9 cellular contexts compared by ENCODE assay signal in genomic region chr12:52874573-52875435, GRCh38. TPM values are rescaled to one million over a fixed set of nuclear protein-coding genes. Genes with fewer than 3 reads are reported as not detected.
DNase-seq lines count a peak whose midpoint lies in the region; ATAC-seq, FAIRE-seq and TF ChIP-seq lines count a peak whose summit lies in the region.
"Had no signal": no experiment of that assay in that cellular context is flagged by ENCODE, and none has a peak within 500 bp of the region (broad histone marks: within the 10 kb centered on the region; RNA-seq: fewer than 3 reads in every experiment).

No MANE protein-coding gene starts in this region.

- DNase-seq in HepG2 (ENCODE audit: low spot score), result no peak
- no peak for DNase-seq in right lobe of liver
- peak; percentile 30 to 48 for DNase-seq in cardiac fibroblast (ENCODE audit: low read depth in 2 of 2)
- no peak for DNase-seq in NCI-H2171 (lab: John Stamatoyannopoulos, UW)
- no peak for DNase-seq in Ammon's horn (ENCODE audit: low spot score)
- DNase-seq in NCI-H2196 treated with DMSO at 0.1 percent for 48 hours (lab: John Stamatoyannopoulos, UW; ENCODE audit: unreplicated experiment), result no peak

- H3K4me1 ChIP-seq in HepG2 (ENCODE audit: insufficient read depth, low read length), result peaks cover 54% of the 10 kb centered on the region
- H3K4me1 ChIP-seq in right lobe of liver, result peaks cover 0 to 6% (median 0%) of the 10 kb centered on the region in 4 donors
- peaks cover 40% of the 10 kb centered on the region for H3K4me1 ChIP-seq in mononuclear cell (ENCODE audit: insufficient read depth, low read length)

- CTCF ChIA-PET in HepG2 (lab: Yijun Ruan, JAX; ENCODE audit: low intra/inter-chr PET ratio, low total read pairs), result no interaction called here

- H3K4me2 ChIP-seq in HepG2 (ENCODE audit: low read depth, low read length), result peak overlapping the region; percentile 69

- POLR2A ChIA-PET in HepG2 (lab: Yijun Ruan, JAX), result interaction anchor here (1.0 to 1.8 kb wide), 2 partner anchors 10 to 21 kb away, joined by 3 to 4 read pairs; no protein-coding TSS in a partner anchor

- H3K27me3 ChIP-seq in HepG2 (ENCODE audit: control insufficient read depth in 1 of 2, insufficient read depth in 2 of 2, low read length in 2 of 2) (peaks cover 1 to 21% of the 10 kb centered on the region in 2 experiments; a peak in 3 of 5 replicates), right lobe of liver (no peaks in the 10 kb centered on the region), mononuclear cell (ENCODE audit: insufficient read depth, low read length) (no peaks in the 10 kb centered on the region)

- H3K36me3 ChIP-seq in HepG2 (replicated peaks in 1 of 2; ENCODE audit: control insufficient read depth in 1 of 2, insufficient read depth in 2 of 2, low read length in 2 of 2), result no peaks in the 10 kb centered on the region
- no peaks in the 10 kb centered on the region for H3K36me3 ChIP-seq in right lobe of liver

- H3K79me2 ChIP-seq in HepG2 (ENCODE audit: insufficient read depth, low read length), result no peaks in the 10 kb centered on the region

- intact Hi-C loops in HepG2 (cut with micrococcal nuclease; ENCODE audit: unreplicated experiment) (no loop called here), right lobe of liver (cut with DNase I) (loop anchor here (5.0 to 10.0 kb wide), 5 partner anchors 288 to 723 kb away; partner anchors contain the start of gene KRT85 (in 1 of the 2))

- WGBS in HepG2 (ENCODE audit: low lambda C conversion rate), result 50% methylated on average over 9 of the region's 10 CpGs
- 70% methylated on average over 2 of the region's 10 CpGs for WGBS in right lobe of liver (ENCODE audit: insufficient coverage, low coverage, low lambda C conversion rate, missing lambda C conversion rate)

- H3K9me3 ChIP-seq in HepG2 (ENCODE audit: low read length) (no peaks in the 10 kb centered on the region), right lobe of liver (no peaks in the 10 kb centered on the region), mononuclear cell (ENCODE audit: low read depth, low read length) (no peaks in the 10 kb centered on the region)

- no peaks in the 10 kb centered on the region for H4K20me1 ChIP-seq in HepG2 (ENCODE audit: insufficient read depth, low read length)

- H3K27ac ChIP-seq in HepG2 (ENCODE audit: extremely low read length, insufficient read depth, low read length), result no peak overlapping the region
- peak overlapping the region in 1 of 3 donors; percentile 21 for H3K27ac ChIP-seq in right lobe of liver

- H2AFZ ChIP-seq in HepG2 (ENCODE audit: low read length), result no peak overlapping the region

- no TSS peak for BruUV-seq in HepG2 (replicated peaks; lab: Mats Ljungman, UMichigan)

- H3K4me3 ChIP-seq in HepG2 (replicated peaks in 1 of 3; ENCODE audit: insufficient read depth in 1 of 3, low read depth in 2 of 3, low read length in 3 of 3) (peak overlapping the region; percentile 28 to 63 (median 35); a peak in 4 of 6 replicates), right lobe of liver (peak overlapping the region in 1 of 3 donors; percentile 33), cardiac fibroblast (replicated peaks in 1 of 2; ENCODE audit: low read depth in 2 of 2, low read length in 2 of 2) (peak overlapping the region in 1 of 2 donors; percentile 8), mononuclear cell (ENCODE audit: low read length) (peak overlapping the region; percentile 10)

- FAIRE-seq in HepG2 (lab: Jason Lieb, UNC), result no peak

- in situ Hi-C loops in HepG2 (cut with HindIII; ENCODE audit: extremely low pct_ligation_motif_present, low pct_unique_long_range_greater_than_20kb), result loop anchor here (5.0 kb wide), 2 partner anchors 488 to 728 kb away; partner anchors contain the start of gene KRT84

- ATAC-seq in HepG2, result no peak
- no peak for ATAC-seq in right lobe of liver
- no peak for ATAC-seq in HG02588 (IDR thresholded peaks at IDR 0.05; ENCODE audit: unreplicated experiment)

- TF ChIP-seq CTCF in HepG2 (CRISPR knock-in tag; IDR thresholded peaks at IDR 0.05), result no peak
- no peak for TF ChIP-seq CTCF in right lobe of liver (IDR thresholded peaks at IDR 0.05)
- TF ChIP-seq CTCF in cardiac fibroblast (IDR thresholded peaks at IDR 0.05; ENCODE audit: low read depth, low read length), result no peak

- TF ChIP-seq RAD21 in HepG2 (CRISPR knock-in tag; IDR thresholded peaks at IDR 0.05), result no peak

- 0 out of 2 replicates have a peak overlapping the region, but pooled peaks have one; percentile 20 for H3K9ac ChIP-seq in HepG2 (ENCODE audit: insufficient read depth, low read depth, low read length)

- no peak for TF ChIP-seq POLR2A in HepG2 (IDR thresholded peaks at IDR 0.05; ENCODE audit: insufficient read depth in 1 of 2, low read depth in 2 of 2, low read length in 2 of 2)
- no peak for TF ChIP-seq POLR2A in right lobe of liver (IDR thresholded peaks at IDR 0.05)

- TF ChIP-seq EP300 in HepG2 (IDR thresholded peaks at IDR 0.05; ENCODE audit: low read depth in 2 of 2, low read length in 2 of 2) (no peak), HepG2 (CRISPR knock-in tag; IDR thresholded peaks at IDR 0.05; ENCODE audit: borderline replicate concordance) (no peak)

RNA-seq across cellular contexts. Expression of gene KRT78, which starts 26.0 kb away (rescaled TPM):
- not detected in 2 replicates for total RNA-seq in HepG2 (2016; rRNA removed; fragmentation: Illumina TruSeq; extraction: Trizol)
- not detected in 2 replicates for total RNA-seq in HepG2 (2016; cell fraction: cytosol; rRNA removed; fragmentation: Illumina TruSeq; extraction: Trizol; ENCODE audit: low read depth)
- not detected in 2 replicates for total RNA-seq in HepG2 (2016; cell fraction: insoluble cytoplasmic fraction; rRNA removed; fragmentation: Illumina TruSeq; extraction: Trizol)
- total RNA-seq in HepG2 (2016; cell fraction: membrane; rRNA removed; fragmentation: Illumina TruSeq; extraction: Trizol), result not detected in 2 replicates
- not detected in 2 replicates for total RNA-seq in HepG2 (2016; cell fraction: nucleus; rRNA removed; fragmentation: Illumina TruSeq; extraction: Trizol)
- not detected in 2 replicates for polyA plus RNA-seq in HepG2 (2011; rRNA removed)
- polyA plus RNA-seq in HepG2 (2011; cell fraction: cytosol; rRNA removed), result not detected in 2 replicates
- polyA plus RNA-seq in HepG2 (2011; cell fraction: nucleus; rRNA removed), result not detected in 2 replicates
- not detected in 2 replicates for polyA plus RNA-seq in HepG2 (2012)
- not detected in 2 replicates for polyA plus RNA-seq in HepG2 (2016; cell fraction: cytosol; fragmentation: Illumina TruSeq; extraction: Trizol; ENCODE audit: low read depth)
- polyA plus RNA-seq in HepG2 (2016; cell fraction: insoluble cytoplasmic fraction; fragmentation: Illumina TruSeq; extraction: Trizol; ENCODE audit: low read depth), result not detected in 2 replicates
- not detected in 2 replicates for polyA plus RNA-seq in HepG2 (2016; cell fraction: membrane; fragmentation: Illumina TruSeq; extraction: Trizol; ENCODE audit: low read depth)
- not detected in 2 replicates for polyA plus RNA-seq in HepG2 (2016; cell fraction: nucleus; fragmentation: Illumina TruSeq; extraction: Trizol; ENCODE audit: insufficient read depth, low read depth)
- 0.05 TPM in 1 of 2 replicates, not detected in the other for polyA minus RNA-seq in HepG2 (2011; rRNA and poly(A)+ RNA removed; ENCODE audit: low replicate concordance)
- not detected in 2 replicates for polyA minus RNA-seq in HepG2 (2011; cell fraction: cytosol; rRNA and poly(A)+ RNA removed)
- not detected in 2 replicates for polyA minus RNA-seq in HepG2 (2011; cell fraction: nucleus; rRNA and poly(A)+ RNA removed)
- total RNA-seq in right lobe of liver, result not detected
- not detected for total RNA-seq in mononuclear cell
- polyA plus RNA-seq: neural cell had no signal

RNA-seq across cellular contexts. Expression of gene KRT8, which starts 30.1 kb away (rescaled TPM):
- total RNA-seq in HepG2 (2016; rRNA removed; fragmentation: Illumina TruSeq; extraction: Trizol), result 718 and 837 TPM in 2 replicates
- total RNA-seq in HepG2 (2016; cell fraction: cytosol; rRNA removed; fragmentation: Illumina TruSeq; extraction: Trizol; ENCODE audit: low read depth), result 191 and 201 TPM in 2 replicates
- total RNA-seq in HepG2 (2016; cell fraction: insoluble cytoplasmic fraction; rRNA removed; fragmentation: Illumina TruSeq; extraction: Trizol), result 754 and 767 TPM in 2 replicates
- total RNA-seq in HepG2 (2016; cell fraction: membrane; rRNA removed; fragmentation: Illumina TruSeq; extraction: Trizol), result 220 and 222 TPM in 2 replicates
- total RNA-seq in HepG2 (2016; cell fraction: nucleus; rRNA removed; fragmentation: Illumina TruSeq; extraction: Trizol), result 354 and 362 TPM in 2 replicates
- polyA plus RNA-seq in HepG2 (2011; rRNA removed), result 491 and 498 TPM in 2 replicates
- 564 and 714 TPM in 2 replicates for polyA plus RNA-seq in HepG2 (2011; cell fraction: cytosol; rRNA removed)
- polyA plus RNA-seq in HepG2 (2011; cell fraction: nucleus; rRNA removed), result 285 and 288 TPM in 2 replicates
- polyA plus RNA-seq in HepG2 (2012), result 358 and 436 TPM in 2 replicates
- polyA plus RNA-seq in HepG2 (2016; cell fraction: cytosol; fragmentation: Illumina TruSeq; extraction: Trizol; ENCODE audit: low read depth), result 216 and 219 TPM in 2 replicates
- polyA plus RNA-seq in HepG2 (2016; cell fraction: insoluble cytoplasmic fraction; fragmentation: Illumina TruSeq; extraction: Trizol; ENCODE audit: low read depth), result 863 and 1,042 TPM in 2 replicates
- polyA plus RNA-seq in HepG2 (2016; cell fraction: membrane; fragmentation: Illumina TruSeq; extraction: Trizol; ENCODE audit: low read depth), result 217 and 232 TPM in 2 replicates
- 558 and 582 TPM in 2 replicates for polyA plus RNA-seq in HepG2 (2016; cell fraction: nucleus; fragmentation: Illumina TruSeq; extraction: Trizol; ENCODE audit: insufficient read depth, low read depth)
- polyA minus RNA-seq in HepG2 (2011; rRNA and poly(A)+ RNA removed; ENCODE audit: low replicate concordance), result 716 and 1,092 TPM in 2 replicates
- 354 and 438 TPM in 2 replicates for polyA minus RNA-seq in HepG2 (2011; cell fraction: cytosol; rRNA and poly(A)+ RNA removed)
- 198 and 204 TPM in 2 replicates for polyA minus RNA-seq in HepG2 (2011; cell fraction: nucleus; rRNA and poly(A)+ RNA removed)
- total RNA-seq in right lobe of liver, result 1,000 to 10,000 TPM in 1 of 6 experiments, 100 to 1,000 TPM in 5; 149 to 1,003 (median 436) TPM
- 0.31 TPM for total RNA-seq in mononuclear cell

RNA-seq across cellular contexts. Expression of gene KRT79, which starts 40.7 kb away (rescaled TPM):
- total RNA-seq in HepG2 (2016; rRNA removed; fragmentation: Illumina TruSeq; extraction: Trizol) (not detected in 2 replicates), right lobe of liver (not detected), mononuclear cell (not detected)
- total RNA-seq in HepG2 (2016; cell fraction: cytosol; rRNA removed; fragmentation: Illumina TruSeq; extraction: Trizol; ENCODE audit: low read depth), result not detected in 2 replicates
- total RNA-seq in HepG2 (2016; cell fraction: insoluble cytoplasmic fraction; rRNA removed; fragmentation: Illumina TruSeq; extraction: Trizol), result not detected in 2 replicates
- not detected in 2 replicates for total RNA-seq in HepG2 (2016; cell fraction: membrane; rRNA removed; fragmentation: Illumina TruSeq; extraction: Trizol)
- not detected in 2 replicates for total RNA-seq in HepG2 (2016; cell fraction: nucleus; rRNA removed; fragmentation: Illumina TruSeq; extraction: Trizol)
- 0.09 TPM in 1 of 2 replicates, not detected in the other for polyA plus RNA-seq in HepG2 (2011; rRNA removed)
- polyA plus RNA-seq in HepG2 (2011; cell fraction: cytosol; rRNA removed), result not detected in 2 replicates
- polyA plus RNA-seq in HepG2 (2011; cell fraction: nucleus; rRNA removed), result not detected in 2 replicates
- not detected in 2 replicates for polyA plus RNA-seq in HepG2 (2012)
- not detected in 2 replicates for polyA plus RNA-seq in HepG2 (2016; cell fraction: cytosol; fragmentation: Illumina TruSeq; extraction: Trizol; ENCODE audit: low read depth)
- polyA plus RNA-seq in HepG2 (2016; cell fraction: insoluble cytoplasmic fraction; fragmentation: Illumina TruSeq; extraction: Trizol; ENCODE audit: low read depth), result not detected in 2 replicates
- polyA plus RNA-seq in HepG2 (2016; cell fraction: membrane; fragmentation: Illumina TruSeq; extraction: Trizol; ENCODE audit: low read depth), result not detected in 2 replicates
- not detected in 2 replicates for polyA plus RNA-seq in HepG2 (2016; cell fraction: nucleus; fragmentation: Illumina TruSeq; extraction: Trizol; ENCODE audit: insufficient read depth, low read depth)
- not detected in 2 replicates for polyA minus RNA-seq in HepG2 (2011; rRNA and poly(A)+ RNA removed; ENCODE audit: low replicate concordance)
- not detected in 2 replicates for polyA minus RNA-seq in HepG2 (2011; cell fraction: cytosol; rRNA and poly(A)+ RNA removed)
- polyA minus RNA-seq in HepG2 (2011; cell fraction: nucleus; rRNA and poly(A)+ RNA removed), result not detected in 2 replicates
- polyA plus RNA-seq: neural cell had no signal

Comparison
In these comparisons a context has a peak if more than half of its experiments do, and no peak if none do; other contexts are left out.
1. DNase-seq: peak in cardiac fibroblast (2 of 2); none in HepG2 (single experiment), right lobe of liver (0 of 3), NCI-H2171 (single experiment), Ammon's horn (single experiment) and NCI-H2196 treated with DMSO at 0.1 percent for 48 hours (single experiment).
2. RNA of gene KRT8, which starts 30.1 kb away (total RNA-seq): 191 to 837 TPM in HepG2 and 149 to 1,003 TPM in right lobe of liver; 0.31 TPM in mononuclear cell (single experiment); every median in the first group is over 100 times any median in the second.